8 cellular contexts compared by ENCODE assay signal in the genomic region with DNA sequence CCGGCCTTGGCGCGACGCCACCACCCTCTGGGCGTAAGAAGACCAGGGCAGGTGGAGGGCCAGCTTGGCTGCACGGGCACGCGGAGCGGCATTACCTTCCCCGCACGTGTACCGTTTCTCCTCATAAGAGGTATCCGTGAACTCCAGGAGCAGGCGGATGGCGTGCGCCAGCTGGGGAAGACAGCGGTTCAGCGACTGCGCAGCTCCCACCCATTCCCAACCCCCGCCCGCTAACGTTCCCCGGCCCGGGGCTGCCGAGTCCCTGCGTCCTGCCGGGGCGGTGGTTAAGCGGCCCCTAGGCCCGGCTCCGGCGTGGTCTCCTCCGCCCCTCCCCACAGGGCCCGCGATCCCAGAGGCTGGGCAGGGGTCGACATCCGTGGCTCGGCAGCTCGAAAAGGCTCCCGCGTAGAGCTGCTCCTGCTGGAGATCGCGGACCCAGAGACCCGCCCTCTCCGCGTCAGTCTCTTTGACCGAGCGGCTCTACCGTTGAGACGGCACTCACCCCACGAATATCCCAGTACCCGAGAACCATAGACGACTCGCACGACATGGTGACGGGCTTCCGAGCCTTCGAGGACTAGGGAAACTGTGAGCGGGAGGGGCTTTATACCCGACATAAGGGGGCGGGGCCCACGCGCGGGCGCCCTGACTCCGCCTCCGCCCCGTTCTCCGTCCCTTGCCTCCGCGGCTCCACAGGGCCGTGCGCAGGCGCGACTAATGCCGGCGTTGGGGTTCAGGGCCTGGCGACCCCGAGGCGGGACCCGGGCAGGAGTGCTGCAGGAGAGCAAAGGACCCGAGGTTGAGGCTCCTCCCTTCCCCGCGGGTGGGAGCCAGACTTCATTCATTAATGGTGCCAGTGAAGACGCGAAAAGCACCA. TPM values are rescaled to one million over a fixed set of nuclear protein-coding genes. Genes with fewer than 3 reads are reported as not detected.
DNase-seq lines count a peak whose midpoint lies in the region; ATAC-seq and TF ChIP-seq lines count a peak whose summit lies in the region.

No MANE protein-coding gene starts in this region.

- in situ Hi-C loops in transverse colon (cut with MboI; ENCODE audit: low pct_ligation_motif_present in 1 of 4, low pct_unique_long_range_greater_than_20kb in 1 of 4, low sequenced_read_pairs in 3 of 4): no loop called here

- H3K27me3 Mint-ChIP-seq in CD8-positive, alpha-beta memory T cell: peaks cover 4 to 26% of the 10 kb centered on the region in 2 donors

- H3K36me3 Mint-ChIP-seq in CD8-positive, alpha-beta memory T cell: peaks cover 0 to 6% (median 4%) of the 10 kb centered on the region in 3 donors

- no peak for TF ChIP-seq EP300 in transverse colon (IDR thresholded peaks at IDR 0.05; ENCODE audit: low read depth)

- peak overlapping the region; percentile 57 for H3K4me3 ChIP-seq in CD8-positive, alpha-beta memory T cell (ENCODE audit: low read length)
- H3K4me3 ChIP-seq in Loucy (ENCODE audit: low read length, poor library complexity, severe bottlenecking) (peak overlapping the region; percentile 71), adrenal gland (peak overlapping the region; percentile 2 to 82 (median 36)), transverse colon (peak overlapping the region; percentile 70 to 84 (median 74))

- peak overlapping the region; percentile 76 to 96 (median 88) for H3K4me3 Mint-ChIP-seq in CD8-positive, alpha-beta memory T cell

- H3K4me1 ChIP-seq in CD8-positive, alpha-beta memory T cell (ENCODE audit: insufficient read depth, low read length): peaks cover 9% of the 10 kb centered on the region
- H3K4me1 ChIP-seq in Loucy (ENCODE audit: insufficient read depth, low read length, poor library complexity, severe bottlenecking) (no peaks in the 10 kb centered on the region), adrenal gland (replicated peaks in 1 of 2) (peaks cover 0 to 18% of the 10 kb centered on the region in 2 donors), transverse colon (peaks cover 0 to 12% (median 9%) of the 10 kb centered on the region in 4 donors)

- POLR2A ChIA-PET in CD8-positive, alpha-beta memory T cell (lab: Charles Lee): no interaction called here

- H3K36me3 ChIP-seq in CD8-positive, alpha-beta memory T cell (ENCODE audit: insufficient read depth, low read length): no peaks in the 10 kb centered on the region
- no peaks in the 10 kb centered on the region for H3K36me3 ChIP-seq in Loucy (ENCODE audit: insufficient read depth, low read length)
- peaks cover 0 to 20% of the 10 kb centered on the region in 2 donors for H3K36me3 ChIP-seq in adrenal gland (replicated peaks in 1 of 2)
- no peaks in the 10 kb centered on the region for H3K36me3 ChIP-seq in transverse colon

- WGBS in adrenal gland, 4 donors: 0 to 1% (median 1%) methylated on average over 9 to 86 of the region's 86 CpGs
- 4% methylated on average over 62 of the region's 86 CpGs; no CpG with 5 or more reads in 1 of the 2 donors for WGBS in transverse colon (ENCODE audit: low coverage in 1 of 2), 2 donors

- TF ChIP-seq CTCF in Loucy (conservative IDR thresholded peaks at IDR 0.05; ENCODE audit: low read length): no peak
- no peak for TF ChIP-seq CTCF in adrenal gland (IDR thresholded peaks at IDR 0.05)
- no peak for TF ChIP-seq CTCF in transverse colon (IDR thresholded peaks at IDR 0.05)

- TF ChIP-seq POLR2A in adrenal gland (IDR thresholded peaks at IDR 0.05) (peak; percentile 70 to 87), transverse colon (IDR thresholded peaks at IDR 0.05) (peak; percentile 80)

- no peaks in the 10 kb centered on the region for H4K20me1 ChIP-seq in Loucy (ENCODE audit: insufficient read depth, low read length, poor library complexity, severe bottlenecking)

- H2AFZ ChIP-seq in Loucy (ENCODE audit: low read length): peak overlapping the region; percentile 89

- peaks cover 10 to 18% (median 14%) of the 10 kb centered on the region in 3 donors for H3K4me1 Mint-ChIP-seq in CD8-positive, alpha-beta memory T cell

- ATAC-seq in GM21529 (IDR thresholded peaks at IDR 0.05; ENCODE audit: unreplicated experiment) (peak; percentile 56), left cardiac atrium (peak; percentile 98 to 99)

- H3K9me3 ChIP-seq in CD8-positive, alpha-beta memory T cell (ENCODE audit: low read length): no peaks in the 10 kb centered on the region
- H3K9me3 ChIP-seq in Loucy (ENCODE audit: insufficient read depth, low read depth, low read length) (no peaks in the 10 kb centered on the region), adrenal gland (replicated peaks in 1 of 3) (no peaks in the 10 kb centered on the region), transverse colon (no peaks in the 10 kb centered on the region)

- peak overlapping the region in 7 of 8 donors; percentile 38 to 92 (median 76) for H3K27ac Mint-ChIP-seq in CD8-positive, alpha-beta memory T cell

- no peaks in the 10 kb centered on the region for H3K9me2 ChIP-seq in Loucy (replicated peaks; ENCODE audit: low read depth, low read length)

- H3K79me2 ChIP-seq in Loucy (ENCODE audit: insufficient read depth, low read length): no peaks in the 10 kb centered on the region

- peak; percentile 71 to 87 (median 79) for DNase-seq in CD8-positive, alpha-beta memory T cell
- peak; percentile 72 to 84 (median 80) for DNase-seq in T-helper 1 cell
- DNase-seq in adrenal gland: peak; percentile 55 to 89 (median 78)
- DNase-seq in left cardiac atrium: peak; percentile 83
- DNase-seq in posterior cingulate gyrus: peak; percentile 68 to 97 (median 86)
- DNase-seq in transverse colon: peak; percentile 85

- H3K27ac ChIP-seq in CD8-positive, alpha-beta memory T cell (ENCODE audit: low read depth, low read length): peak overlapping the region; percentile 43
- H3K27ac ChIP-seq in adrenal gland: peak overlapping the region in 3 of 5 donors; percentile 53 to 77 (median 70)
- H3K27ac ChIP-seq in transverse colon: peak overlapping the region; percentile 78 to 88 (median 80)

- intact Hi-C loops in adrenal gland (cut with DNase I) (no loop called here), left cardiac atrium (cut with DNase I) (no loop called here), posterior cingulate gyrus (cut with DNase I) (no loop called here), transverse colon (cut with DNase I; ENCODE audit: low total_unique reads) (no loop called here)

- H3K9ac ChIP-seq in Loucy (ENCODE audit: low read depth, low read length, poor library complexity, severe bottlenecking): peak overlapping the region; percentile 62

- no peaks in the 10 kb centered on the region for H3F3A ChIP-seq in Loucy (ENCODE audit: low read depth)

- no peaks in the 10 kb centered on the region for H3K9me3 Mint-ChIP-seq in CD8-positive, alpha-beta memory T cell

- CTCF ChIA-PET in CD8-positive, alpha-beta memory T cell (lab: Charles Lee): interaction anchor here (1.1 to 2.1 kb wide), 3 partner anchors 100 to 249 kb away, joined by 3 to 8 read pairs (median 3); partner anchors contain the start of gene AHCYL1

- peak overlapping the region; percentile 63 for H3K4me2 ChIP-seq in Loucy (ENCODE audit: low read depth, low read length, poor library complexity, severe bottlenecking)

- H3K27me3 ChIP-seq in CD8-positive, alpha-beta memory T cell (ENCODE audit: insufficient read depth, low read length, poor library complexity, severe bottlenecking): no peaks in the 10 kb centered on the region
- H3K27me3 ChIP-seq in Loucy (ENCODE audit: insufficient read depth, low read length, poor library complexity, severe bottlenecking): no peaks in the 10 kb centered on the region
- no peaks in the 10 kb centered on the region for H3K27me3 ChIP-seq in adrenal gland
- H3K27me3 ChIP-seq in transverse colon: no peaks in the 10 kb centered on the region

RNA-seq across cellular contexts. Expression of gene GSTM3, which starts 0.9 kb away (rescaled TPM):
- 1 to 10 TPM; 7.2 to 7.5 TPM for total RNA-seq in CD8-positive, alpha-beta memory T cell
- polyA plus RNA-seq in CD8-positive, alpha-beta memory T cell: 23.1 TPM
- total RNA-seq in adrenal gland (100 to 1,000 TPM in 2 of 8 donors, 10 to 100 TPM in 6; 14.5 to 117 (median 58.2) TPM), left cardiac atrium (10 to 100 TPM; 46.8 to 68.7 TPM), transverse colon (10 to 100 TPM in 3 of 4 donors, 1 to 10 TPM in 1; 8.2 to 34.1 (median 24.3) TPM)
- polyA plus RNA-seq in adrenal gland: 10 to 100 TPM; 50.2 to 88.1 (median 74.1) TPM

RNA-seq across cellular contexts. Expression of gene EPS8L3, which starts 23.7 kb away (rescaled TPM):
- total RNA-seq in CD8-positive, alpha-beta memory T cell: not detected
- not detected for polyA plus RNA-seq in CD8-positive, alpha-beta memory T cell
- total RNA-seq in adrenal gland (under 1 TPM in 1 of 8 donors, not detected in 7; 0.32 TPM), left cardiac atrium (not detected), transverse colon (100 to 1,000 TPM; 228 to 468 (median 363) TPM)
- under 1 TPM in 1 of 3 donors, not detected in 2; 0.08 TPM for polyA plus RNA-seq in adrenal gland

RNA-seq across cellular contexts. Expression of gene GSTM5, which starts 27.9 kb away (rescaled TPM):
- total RNA-seq in CD8-positive, alpha-beta memory T cell: not detected
- polyA plus RNA-seq in CD8-positive, alpha-beta memory T cell: not detected
- total RNA-seq in adrenal gland (1 to 10 TPM in 7 of 8 donors, under 1 TPM in 1; 0.48 to 5.5 (median 3.3) TPM), left cardiac atrium (1 to 10 TPM; 3.0 to 6.9 TPM), transverse colon (1 to 10 TPM in 2 of 4 donors, not detected in 2; 1.2 to 1.4 TPM)
- 10 to 100 TPM in 1 of 3 donors, 1 to 10 TPM in 2; 1.6 to 10.5 (median 9.5) TPM for polyA plus RNA-seq in adrenal gland

RNA-seq across cellular contexts. Expression of gene GSTM1, which starts 52.4 kb away (rescaled TPM):
- not detected for total RNA-seq in CD8-positive, alpha-beta memory T cell
- polyA plus RNA-seq in CD8-positive, alpha-beta memory T cell: not detected
- total RNA-seq in adrenal gland (100 to 1,000 TPM in 2 of 8 donors, under 1 TPM in 1, not detected in 5; 0.28 to 301 (median 150) TPM), left cardiac atrium (not detected), transverse colon (10 to 100 TPM in 1 of 4 donors, not detected in 3; 18.1 TPM)
- polyA plus RNA-seq in adrenal gland: 100 to 1,000 TPM in 2 of 3 donors, not detected in 1; 114 to 242 TPM

Comparison
In these comparisons a context has a peak if more than half of its experiments do, and no peak if none do; other contexts are left out.
1. Peak in every context shown above with its lines: DNase-seq, ATAC-seq, H3K4me3 ChIP-seq and H3K27ac ChIP-seq.
2. RNA of gene EPS8L3, which starts 23.7 kb away (total RNA-seq): 228 to 468 TPM in transverse colon; not detected in left cardiac atrium, not detected in CD8-positive, alpha-beta memory T cell and 0.32 TPM in adrenal gland; every median in the first group is over 100 times any median in the second.